23 cellular contexts compared by ENCODE assay signal in genomic region chr10:74956555-74957111, GRCh38.
DNase-seq lines count a peak whose midpoint lies in the region; ATAC-seq, FAIRE-seq and TF ChIP-seq lines count a peak whose summit lies in the region.
"Had no signal": no experiment of that assay in that cellular context is flagged by ENCODE, and none has a peak within 500 bp of the region (broad histone marks: within the 10 kb centered on the region; RNA-seq: fewer than 3 reads in every experiment).

No MANE protein-coding gene starts in this region.

- H3K27me3 ChIP-seq in GM23248 (replicated peaks; ENCODE audit: insufficient read depth) (no peaks in the 10 kb centered on the region), sigmoid colon (no peaks in the 10 kb centered on the region)
- H3K27me3 ChIP-seq: SJCRH30 had no signal

- WGBS in GM23248 (ENCODE audit: low coverage in 1 of 2, low lambda C conversion rate in 2 of 2, missing lambda C conversion rate in 2 of 2), 2 experiments, result 97 to 100% methylated on average over 1 of the region's 1 CpG
- WGBS in sigmoid colon, 2 donors, result 97% methylated on average over 1 of the region's 1 CpG

- H3K36me3 ChIP-seq in GM23248 (ENCODE audit: low read depth) (no peaks in the 10 kb centered on the region), sigmoid colon (no peaks in the 10 kb centered on the region)

- H3K9ac ChIP-seq in GM23248, result peak overlapping the region; percentile 35
- H3K9ac ChIP-seq: KMS-11 had no signal

- H3K36me3 Mint-ChIP-seq in activated T-helper 17 cell treated with anti-CD3 and anti-CD28 coated beads, Interleukin-2, amount 50 U/mL, for 72 hours (ENCODE audit: low read depth), result no peaks in the 10 kb centered on the region

- H3K4me1 Mint-ChIP-seq in activated T-helper 17 cell treated with anti-CD3 and anti-CD28 coated beads, Interleukin-2, amount 50 U/mL, for 72 hours, result peaks cover 13% of the 10 kb centered on the region

- H3K27ac ChIP-seq in GM23248, result no peak overlapping the region
- no peak overlapping the region for H3K27ac ChIP-seq in sigmoid colon
- H3K27ac ChIP-seq: KMS-11, SJCRH30 had no signal

- intact Hi-C loops in sigmoid colon (cut with DNase I), result no loop called here

- ATAC-seq in activated T-helper 17 cell treated with anti-CD3 and anti-CD28 coated beads, Interleukin-2, amount 50 U/mL, for 72 hours (replicated peaks), result no peak
- ATAC-seq in GM19328 (IDR thresholded peaks at IDR 0.05; ENCODE audit: unreplicated experiment) (no peak), GM18868 (IDR thresholded peaks at IDR 0.05; ENCODE audit: unreplicated experiment) (no peak)
- ATAC-seq: PC-3, Right ventricle myocardium inferior had no signal

- no peak for TF ChIP-seq POLR2A in sigmoid colon (IDR thresholded peaks at IDR 0.05)

- in situ Hi-C loops in GM23248 (cut with MboI), result no loop called here

- peak overlapping the region; percentile 55 for H3K4me3 ChIP-seq in GM23248
- H3K4me3 ChIP-seq in sigmoid colon, result no peak overlapping the region
- H3K4me3 ChIP-seq: SJCRH30 had no signal

- H3K4me1 ChIP-seq in GM23248 (ENCODE audit: insufficient read depth) (peaks cover 8% of the 10 kb centered on the region; the same call in 1 of the 2 replicates), sigmoid colon (peaks cover 0 to 20% (median 14%) of the 10 kb centered on the region in 4 donors)

- DNase-seq in GM23248, result no peak
- no peak for DNase-seq in iPS-NIHi7 (ENCODE audit: extremely low spot score)
- no peak for DNase-seq in sigmoid colon
- DNase-seq: Calu3, DMS79 treated with DMSO at 0.1 percent for 48 hours, H9, HFFc6, MM.1S, NCI-H2029, NCI-H446, NCI-H524 treated with DMSO at 0.1 percent for 48 hours, NCI-H774, PC-3, SJCRH30 had no signal

- no peaks in the 10 kb centered on the region for H3K9me3 Mint-ChIP-seq in activated T-helper 17 cell treated with anti-CD3 and anti-CD28 coated beads, Interleukin-2, amount 50 U/mL, for 72 hours
- H3K9me3 Mint-ChIP-seq: CD14-positive monocyte, H9, HFFc6 had no signal

- H3K27me3 Mint-ChIP-seq in activated T-helper 17 cell treated with anti-CD3 and anti-CD28 coated beads, Interleukin-2, amount 50 U/mL, for 72 hours, result no peaks in the 10 kb centered on the region
- H3K27me3 Mint-ChIP-seq: B cell had no signal

- no peak overlapping the region for H2AFZ ChIP-seq in GM23248

- peak overlapping the region; percentile 45 for H3K4me3 Mint-ChIP-seq in activated T-helper 17 cell treated with anti-CD3 and anti-CD28 coated beads, Interleukin-2, amount 50 U/mL, for 72 hours
- H3K4me3 Mint-ChIP-seq: B cell, CD14-positive monocyte, H9, HFFc6 had no signal

- no peak for TF ChIP-seq EP300 in sigmoid colon (IDR thresholded peaks at IDR 0.05)

- peaks cover 51% of the 10 kb centered on the region for H3K79me2 ChIP-seq in GM23248 (ENCODE audit: insufficient read depth)

- H3K9me2 ChIP-seq in GM23248 (ENCODE audit: insufficient read depth), result no peaks in the 10 kb centered on the region

- H3F3A ChIP-seq in GM23248 (ENCODE audit: insufficient read depth), result no peaks in the 10 kb centered on the region

- no peaks in the 10 kb centered on the region for H3K9me3 ChIP-seq in GM23248 (ENCODE audit: low read depth)
- H3K9me3 ChIP-seq in sigmoid colon, result no peaks in the 10 kb centered on the region
- H3K9me3 ChIP-seq: SJCRH30 had no signal

- no peak for TF ChIP-seq CTCF in sigmoid colon (IDR thresholded peaks at IDR 0.05)

- FAIRE-seq in islet of Langerhans (lab: Jason Lieb, UNC), result peak; percentile 30
- FAIRE-seq: GM12892 had no signal

- H3K27ac Mint-ChIP-seq in activated T-helper 17 cell treated with anti-CD3 and anti-CD28 coated beads, Interleukin-2, amount 50 U/mL, for 72 hours, result no peak overlapping the region
- H3K27ac Mint-ChIP-seq: B cell, CD14-positive monocyte, H9, HFFc6 had no signal

- no peaks in the 10 kb centered on the region for H4K20me1 ChIP-seq in GM23248 (ENCODE audit: insufficient read depth)

- peak overlapping the region; percentile 78 for H3K4me2 ChIP-seq in GM23248 (ENCODE audit: unreplicated experiment)
- H3K4me2 ChIP-seq: KMS-11 had no signal
